8 cellular contexts compared by ENCODE assay signal in genomic region chr17:75515523-75516254, GRCh38. TPM values are rescaled to one million over a fixed set of nuclear protein-coding genes. Genes with fewer than 3 reads are reported as not detected.
DNase-seq lines count a peak whose midpoint lies in the region; ATAC-seq and TF ChIP-seq lines count a peak whose summit lies in the region.

Gene CASKIN2, minus strand, starts transcription at chr17:75515537. Its CDS starts 1,733 bp downstream, at chr17:75513804.

- H3K4me1 ChIP-seq in ascending aorta, result peaks cover 25 to 40% of the 10 kb centered on the region in 2 donors
- H3K4me1 ChIP-seq in right cardiac atrium (ENCODE audit: control insufficient read depth, insufficient read depth, low read length), result peaks cover 11% of the 10 kb centered on the region
- H3K4me1 ChIP-seq in urinary bladder (ENCODE audit: insufficient read depth), result no peaks in the 10 kb centered on the region

- H3K27me3 Mint-ChIP-seq in T-helper 2 cell treated with Interferon-gamma antibody and Interleukin-4, amounts not matched to agents 5 μg/mL and 100 μg/mL, for 36 hours (ENCODE audit: low read depth), result peaks cover 8% of the 10 kb centered on the region

- H3K36me3 ChIP-seq in ascending aorta (peaks cover 0 to 4% of the 10 kb centered on the region in 2 donors), urinary bladder (ENCODE audit: insufficient read depth) (no peaks in the 10 kb centered on the region)

- WGBS in right cardiac atrium, result under 1% methylated on average over 75 of the region's 75 CpGs
- under 1% methylated on average over 74 of the region's 75 CpGs for WGBS in urinary bladder

- peak within 1 kb of the TSS; percentile 78 to 82 for H3K4me3 ChIP-seq in ascending aorta
- H3K4me3 ChIP-seq in right cardiac atrium (ENCODE audit: low read length), result peak within 1 kb of the TSS; percentile 73
- H3K4me3 ChIP-seq in urinary bladder (ENCODE audit: low read depth, low read length), result peak within 1 kb of the TSS; percentile 85

- no peaks in the 10 kb centered on the region for H3K9me3 Mint-ChIP-seq in T-helper 2 cell treated with Interferon-gamma antibody and Interleukin-4, amounts not matched to agents 5 μg/mL and 100 μg/mL, for 36 hours

- ATAC-seq in HG02852 (IDR thresholded peaks at IDR 0.05; ENCODE audit: unreplicated experiment) (peak; percentile 34), right cardiac atrium (peak; percentile 91 to 94)

- H3K27ac Mint-ChIP-seq in T-helper 2 cell treated with Interferon-gamma antibody and Interleukin-4, amounts not matched to agents 5 μg/mL and 100 μg/mL, for 36 hours, result no peak within 1 kb of the TSS

- H3K27ac ChIP-seq in ascending aorta (peak within 1 kb of the TSS; percentile 74 to 88), right cardiac atrium (ENCODE audit: low read length) (peak within 1 kb of the TSS; percentile 76), urinary bladder (ENCODE audit: low read depth) (peak within 1 kb of the TSS; percentile 76)

- H3K36me3 Mint-ChIP-seq in T-helper 2 cell treated with Interferon-gamma antibody and Interleukin-4, amounts not matched to agents 5 μg/mL and 100 μg/mL, for 36 hours (ENCODE audit: low read depth), result peaks cover 15% of the 10 kb centered on the region

- intact Hi-C loops in ascending aorta (cut with DNase I) (loop anchor here (1.0 to 10.0 kb wide), 5 partner anchors 59 to 481 kb away; partner anchors contain the start of genes GRB2 and TMEM94), right cardiac atrium (cut with DNase I) (loop anchor here in 3 of 4 donors (2.0 to 5.0 kb wide), 3 partner anchors 72 to 88 kb away; partner anchors contain the start of gene MYO15B (in 1 of the 3))

- peaks cover 22% of the 10 kb centered on the region for H3K4me1 Mint-ChIP-seq in T-helper 2 cell treated with Interferon-gamma antibody and Interleukin-4, amounts not matched to agents 5 μg/mL and 100 μg/mL, for 36 hours (ENCODE audit: low read depth)

- TF ChIP-seq CTCF in GM12872 (IDR thresholded peaks at IDR 0.05; ENCODE audit: insufficient read depth, low read depth, low read length), result peak; percentile 97
- TF ChIP-seq CTCF in ascending aorta (IDR thresholded peaks at IDR 0.05), result peak; percentile 99 to 100 (median 99)

- DNase-seq in NCI-H146 treated with DMSO at 0.1 percent for 48 hours (lab: John Stamatoyannopoulos, UW; ENCODE audit: unreplicated experiment) (peak; percentile 79), ascending aorta (ENCODE audit: low spot score in 2 of 2) (peak; percentile 77 to 96), right cardiac atrium (peak; percentile 97 to 99 (median 99)), pulmonary artery endothelial cell (ENCODE audit: low read depth, low spot score) (peak; percentile 71)
- peak; percentile 78 for DNase-seq in T-helper 2 cell treated with Interferon-gamma antibody and Interleukin-4, amounts not matched to agents 5 μg/mL and 100 μg/mL, for 36 hours (ENCODE audit: low spot score)

- H3K27me3 ChIP-seq in ascending aorta (no peaks in the 10 kb centered on the region), right cardiac atrium (ENCODE audit: control insufficient read depth, insufficient read depth) (no peaks in the 10 kb centered on the region)

- peak within 1 kb of the TSS; percentile 80 for H3K4me3 Mint-ChIP-seq in T-helper 2 cell treated with Interferon-gamma antibody and Interleukin-4, amounts not matched to agents 5 μg/mL and 100 μg/mL, for 36 hours

- no peaks in the 10 kb centered on the region for H3K9me3 ChIP-seq in ascending aorta
- H3K9me3 ChIP-seq in right cardiac atrium (ENCODE audit: control insufficient read depth, low read length), result no peaks in the 10 kb centered on the region

RNA-seq across cellular contexts. Expression of gene CASKIN2, which starts in this region (rescaled TPM):
- total RNA-seq in ascending aorta, result 112 TPM
- 10 to 100 TPM; 38.0 to 50.4 (median 46.4) TPM for total RNA-seq in right cardiac atrium
- 25.9 TPM for polyA plus RNA-seq in right cardiac atrium
- 6.6 and 9.2 TPM in 2 replicates for total RNA-seq in pulmonary artery endothelial cell
- 11.1 TPM for total RNA-seq in urinary bladder
- polyA plus RNA-seq in urinary bladder, result 29.1 TPM

Comparison
In these comparisons a context has a peak if more than half of its experiments do, and no peak if none do; other contexts are left out.
1. Peak in every context shown above with its lines: DNase-seq, ATAC-seq, H3K4me3 ChIP-seq and H3K27ac ChIP-seq.